In the genomic region with DNA sequence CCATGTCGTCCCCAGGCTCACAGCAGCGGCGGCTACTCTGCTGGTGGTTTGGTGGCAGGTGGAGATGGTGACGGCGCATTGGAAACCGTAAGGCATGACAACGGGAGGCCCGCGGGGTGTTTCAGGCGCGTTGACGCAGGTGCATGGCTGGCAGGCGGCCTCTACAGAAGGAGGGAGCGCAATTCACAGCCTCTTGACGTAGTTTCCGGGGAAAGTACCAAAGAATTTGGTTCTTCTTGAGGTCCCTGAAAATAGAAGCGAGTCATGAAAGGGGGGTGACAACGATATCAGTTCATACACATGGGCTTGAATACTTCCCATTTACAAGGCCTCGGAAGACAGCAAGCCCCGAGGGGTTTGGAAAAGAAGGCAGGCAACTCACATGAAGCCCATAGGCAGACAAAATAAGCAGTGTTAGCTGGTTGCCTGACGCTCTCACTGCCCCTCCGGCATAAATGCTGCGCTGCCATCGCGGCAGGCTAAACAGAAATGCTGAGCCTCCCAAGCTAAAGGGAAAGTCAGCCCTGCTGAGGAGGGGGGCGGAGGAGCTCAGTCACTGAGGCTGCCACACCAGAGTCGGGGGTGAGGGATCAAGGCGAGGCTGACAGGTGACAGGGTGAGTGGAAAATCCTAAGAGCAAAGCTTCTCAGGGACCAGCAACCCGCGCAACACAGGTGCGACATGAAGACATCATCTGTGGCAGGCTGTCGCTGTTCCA, we compare ENCODE assay signal across 8 cellular contexts. TPM values are rescaled to one million over a fixed set of nuclear protein-coding genes. Genes with fewer than 3 reads are reported as not detected.
DNase-seq lines count a peak whose midpoint lies in the region; ATAC-seq and TF ChIP-seq lines count a peak whose summit lies in the region.

No MANE protein-coding gene starts in this region.

- DNase-seq in activated CD4-positive, alpha-beta T cell treated with anti-CD3 and anti-CD28 coated beads for 4 hours: peak; percentile 54 to 55
- peak; percentile 51 for DNase-seq in epidermal melanocyte (ENCODE audit: insufficient read length, low spot score)
- DNase-seq in stimulated activated CD4-positive, alpha-beta T cell treated with anti-CD3 and anti-CD28 coated beads, Interleukin-1b, Interleukin-23, amount 100 ng/mL, for 48 hours: peak; percentile 88
- DNase-seq in NCI-H345 treated with DMSO at 0.1 percent for 48 hours (lab: John Stamatoyannopoulos, UW; ENCODE audit: unreplicated experiment): no peak
- DNase-seq in right lobe of liver: no peak
- no peak for DNase-seq in A673 (ENCODE audit: low spot score)

- intact Hi-C loops in right lobe of liver (cut with DNase I) (no loop called here), A673 (cut with micrococcal nuclease; ENCODE audit: unreplicated experiment) (no loop called here)

- BruUV-seq in A673 (replicated peaks; lab: Mats Ljungman, UMichigan): no TSS peak

- POLR2A ChIA-PET in A673 (lab: Charles Lee; ENCODE audit: low non-redundant PET): no interaction called here

- WGBS in right lobe of liver (ENCODE audit: insufficient coverage, low coverage, low lambda C conversion rate, missing lambda C conversion rate): 70% methylated on average over 14 of the region's 32 CpGs

- CTCF ChIA-PET in A673 (lab: Charles Lee): no interaction called here

- no peak for TF ChIP-seq POLR2A in right lobe of liver (IDR thresholded peaks at IDR 0.05)

- peak; percentile 98 for ATAC-seq in GM18907 (IDR thresholded peaks at IDR 0.05; ENCODE audit: unreplicated experiment)
- peak; percentile 96 for ATAC-seq in HG02981 (IDR thresholded peaks at IDR 0.05; ENCODE audit: unreplicated experiment)
- ATAC-seq in right lobe of liver: no peak

- TF ChIP-seq CTCF in right lobe of liver (IDR thresholded peaks at IDR 0.05) (no peak), A673 (conservative IDR thresholded peaks at IDR 0.05; ENCODE audit: low read depth, low read length) (no peak)

- H3K4me1 ChIP-seq in right lobe of liver: peaks cover 0 to 13% (median 3%) of the 10 kb centered on the region in 4 donors
- no peaks in the 10 kb centered on the region for H3K4me1 ChIP-seq in A673 (ENCODE audit: insufficient read depth, low read length, poor library complexity, severe bottlenecking)

- H3K27me3 ChIP-seq in right lobe of liver (no peaks in the 10 kb centered on the region), A673 (replicated peaks; ENCODE audit: insufficient read depth, low read depth, low read length, poor library complexity) (peaks cover 40% of the 10 kb centered on the region)

- H3K36me3 ChIP-seq in right lobe of liver: peaks cover 0 to 4% (median 0%) of the 10 kb centered on the region in 4 donors
- H3K36me3 ChIP-seq in A673 (ENCODE audit: insufficient read depth, low read length, poor library complexity, severe bottlenecking): no peaks in the 10 kb centered on the region

- no peak overlapping the region for H3K27ac ChIP-seq in right lobe of liver
- no peak overlapping the region for H3K27ac ChIP-seq in A673 (ENCODE audit: low read depth, low read length, poor library complexity, severe bottlenecking)

- H3K9me3 ChIP-seq in right lobe of liver (no peaks in the 10 kb centered on the region), A673 (ENCODE audit: low read depth, low read length, poor library complexity, severe bottlenecking) (no peaks in the 10 kb centered on the region)

- H3K4me3 ChIP-seq in right lobe of liver: no peak overlapping the region
- H3K4me3 ChIP-seq in A673 (ENCODE audit: low read depth, low read length, poor library complexity, severe bottlenecking): no peak overlapping the region

RNA-seq across cellular contexts. Expression of a gene that starts 52.3 kb away (rescaled TPM):
- total RNA-seq in right lobe of liver: 10 to 100 TPM in 2 of 6 experiments, 1 to 10 TPM in 4; 1.8 to 23.7 (median 6.1) TPM
- 0.66 TPM in 1 of 2 replicates, not detected in the other for total RNA-seq in A673 (2021)

Comparison
In these comparisons a context has a peak if more than half of its experiments do, and no peak if none do; other contexts are left out.
1. ATAC-seq: peak in GM18907 (single experiment) and HG02981 (single experiment); none in right lobe of liver (0 of 4).
2. DNase-seq: peak in activated CD4-positive, alpha-beta T cell treated with anti-CD3 and anti-CD28 coated beads for 4 hours (2 of 2), epidermal melanocyte (single experiment) and stimulated activated CD4-positive, alpha-beta T cell treated with anti-CD3 and anti-CD28 coated beads, Interleukin-1b, Interleukin-23, amount 100 ng/mL, for 48 hours (single experiment); none in NCI-H345 treated with DMSO at 0.1 percent for 48 hours (single experiment), right lobe of liver (0 of 3) and A673 (single experiment).